ENCODE assay signal across 11 cellular contexts in the genomic region with DNA sequence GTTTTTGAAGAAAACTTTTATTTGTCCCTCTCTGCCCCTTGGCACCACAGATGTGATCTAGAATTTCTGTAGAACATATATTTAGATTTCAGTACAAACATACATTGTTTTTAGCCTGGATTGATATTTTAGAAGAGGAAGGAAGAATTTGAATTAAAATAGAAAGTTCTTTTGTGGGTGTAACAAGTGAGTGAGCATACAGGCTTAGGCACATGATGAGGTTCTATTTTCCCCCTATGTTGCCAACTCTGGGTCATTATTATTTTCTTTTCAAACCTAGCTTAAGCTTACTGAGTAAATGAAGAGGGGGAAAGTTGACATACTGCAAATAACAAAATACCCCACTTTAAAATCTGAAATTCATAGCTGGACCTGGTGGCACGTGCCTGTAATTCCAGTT.
DNase-seq lines count a peak whose midpoint lies in the region; ATAC-seq and TF ChIP-seq lines count a peak whose summit lies in the region.
"Had no signal": no experiment of that assay in that cellular context is flagged by ENCODE, and none has a peak within 500 bp of the region (broad histone marks: within the 10 kb centered on the region; RNA-seq: fewer than 3 reads in every experiment).

No MANE protein-coding gene starts in this region.

- in situ Hi-C loops in ACHN (cut with HindIII; ENCODE audit: low pct_ligation_motif_present, low pct_unique_long_range_greater_than_20kb, low sequenced_read_pairs): no loop called here

- H3K4me2 ChIP-seq in hepatocyte: no peak overlapping the region

- no peak overlapping the region for H2AFZ ChIP-seq in hepatocyte

- no peaks in the 10 kb centered on the region for H3K79me2 ChIP-seq in hepatocyte

- H3K9me2 ChIP-seq in hepatocyte (replicated peaks; ENCODE audit: insufficient read depth): no peaks in the 10 kb centered on the region

- H3K27ac ChIP-seq in hepatocyte: peak overlapping the region; percentile 11
- peak overlapping the region in 2 of 5 donors; percentile 43 to 67 for H3K27ac ChIP-seq in stomach

- no peaks in the 10 kb centered on the region for H4K20me1 ChIP-seq in hepatocyte (ENCODE audit: insufficient read depth, poor library complexity, severe bottlenecking)

- DNase-seq in CD1c-positive myeloid dendritic cell (ENCODE audit: extremely low spot score): peak; percentile 21
- no peak for DNase-seq in hepatocyte (ENCODE audit: low spot score)
- no peak for DNase-seq in stomach
- DNase-seq in GM19240 (ENCODE audit: insufficient read length, low spot score): no peak
- DNase-seq in NOMO-1 treated with DMSO at 0.1 percent for 48 hours (lab: John Stamatoyannopoulos, UW; ENCODE audit: unreplicated experiment): no peak
- no peak for DNase-seq in ACHN
- DNase-seq: central memory CD4-positive, alpha-beta T cell; Kasumi-1; stimulated activated CD4-positive, alpha-beta T cell treated with anti-CD3 and anti-CD28 coated beads, Interleukin-2, amount 100 ng/mL, for 48 hours had no signal

- no peak for TF ChIP-seq POLR2A in stomach (IDR thresholded peaks at IDR 0.05)

- H3K27me3 ChIP-seq in hepatocyte (no peaks in the 10 kb centered on the region), stomach (no peaks in the 10 kb centered on the region)

- TF ChIP-seq EP300 in stomach (IDR thresholded peaks at IDR 0.05): no peak

- ATAC-seq in GM21529 (IDR thresholded peaks at IDR 0.05; ENCODE audit: unreplicated experiment) (peak; percentile 17), HG03378 (IDR thresholded peaks at IDR 0.05; ENCODE audit: unreplicated experiment) (peak; percentile 3)

- H3K9me3 ChIP-seq in hepatocyte (ENCODE audit: low read depth): no peaks in the 10 kb centered on the region
- H3K9me3 ChIP-seq in stomach: no peaks in the 10 kb centered on the region

- no peak for TF ChIP-seq CTCF in hepatocyte (IDR thresholded peaks at IDR 0.05; ENCODE audit: poor library complexity)
- no peak for TF ChIP-seq CTCF in stomach (IDR thresholded peaks at IDR 0.05)

- H3K36me3 ChIP-seq in hepatocyte (replicated peaks; ENCODE audit: insufficient read depth, low read depth) (peaks cover 5% of the 10 kb centered on the region), stomach (no peaks in the 10 kb centered on the region)

- H3K4me1 ChIP-seq in hepatocyte (ENCODE audit: insufficient read depth): no peaks in the 10 kb centered on the region
- H3K4me1 ChIP-seq in stomach: peaks cover 6 to 52% (median 7%) of the 10 kb centered on the region in 4 donors

- H3K4me3 ChIP-seq in hepatocyte (no peak overlapping the region), stomach (no peak overlapping the region)

- WGBS in hepatocyte (ENCODE audit: low lambda C conversion rate, missing lambda C conversion rate): 90% methylated on average over 1 of the region's 1 CpG
- WGBS in stomach, 5 donors: 80 to 96% (median 88%) methylated on average over 1 of the region's 1 CpG

- intact Hi-C loops in stomach (cut with DNase I; ENCODE audit: low total_unique reads): no loop called here
